In the genomic region with DNA sequence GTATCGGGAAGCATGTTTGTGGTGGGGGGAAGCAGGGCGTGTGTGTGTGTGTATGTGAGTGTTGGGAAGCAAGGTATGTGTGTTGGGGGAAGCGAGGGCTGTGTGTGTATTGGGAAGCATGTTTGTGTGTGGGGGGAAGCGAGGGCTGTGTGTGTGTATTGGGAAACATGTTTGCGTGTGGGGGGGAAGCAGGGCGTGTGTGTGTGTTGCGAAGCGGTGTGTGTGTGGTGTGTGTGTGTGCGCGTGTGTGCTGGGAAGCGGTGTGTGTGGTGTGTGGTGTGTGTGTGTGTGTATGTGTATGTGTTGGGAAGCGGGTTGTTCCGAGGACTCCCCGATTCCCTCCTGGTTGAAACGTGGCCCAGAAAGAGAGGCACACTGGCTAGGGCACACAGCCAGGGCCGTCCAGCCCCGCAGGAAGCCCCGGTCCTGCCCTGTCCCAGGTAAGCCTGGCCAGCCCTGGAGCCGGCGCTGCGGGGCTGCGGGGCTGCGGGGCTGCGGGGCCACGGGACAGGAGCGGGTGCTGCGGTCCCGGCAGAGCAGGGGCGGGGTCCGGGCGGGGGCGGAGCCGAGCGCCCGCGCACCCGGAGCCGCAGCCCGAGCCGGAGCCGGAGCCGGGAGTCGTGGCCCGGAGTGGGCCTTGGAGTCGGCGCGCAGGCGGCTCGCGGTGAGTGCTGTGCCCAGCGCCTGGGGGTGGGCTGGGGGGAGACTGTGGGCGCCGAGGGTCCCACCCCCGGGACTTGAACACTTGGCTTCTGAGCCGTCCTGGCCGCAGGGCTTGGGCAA, we compare ENCODE assay signal across 8 cellular contexts. TPM values are rescaled to one million over a fixed set of nuclear protein-coding genes. Genes with fewer than 3 reads are reported as not detected.
DNase-seq lines count a peak whose midpoint lies in the region; ATAC-seq, FAIRE-seq and TF ChIP-seq lines count a peak whose summit lies in the region.

A gene (plus strand): TSS at position 608 of the 783 bp plus-strand sequence. CDS start 5,890 bp downstream, outside the sequence.

- H3K4me1 ChIP-seq in astrocyte (ENCODE audit: insufficient read depth, low read length) = no peaks in the 10 kb centered on the region
- H3K4me1 ChIP-seq in subcutaneous abdominal adipose tissue (ENCODE audit: control insufficient read depth in 5 of 5, insufficient read depth in 5 of 5, low read length in 5 of 5) = peaks cover 10 to 48% (median 38%) of the 10 kb centered on the region in 5 donors

- H2AFZ ChIP-seq in astrocyte (ENCODE audit: low read depth, low read length) = peak within 1 kb of the TSS; percentile 63

- no peak for FAIRE-seq in astrocyte (lab: Jason Lieb, UNC)

- peak within 1 kb of the TSS; percentile 38 for H3K4me3 ChIP-seq in HL-60 (replicated peaks; ENCODE audit: insufficient read depth, low read length)
- H3K4me3 ChIP-seq in astrocyte (ENCODE audit: insufficient read depth, low read depth, low read length) = no peak within 1 kb of the TSS
- H3K4me3 ChIP-seq in subcutaneous abdominal adipose tissue (ENCODE audit: low read depth in 1 of 5, low read length in 5 of 5) = peak within 1 kb of the TSS; percentile 51 to 64 (median 61)

- peaks cover 6% of the 10 kb centered on the region for H3K4me1 Mint-ChIP-seq in astrocyte (ENCODE audit: low read depth, unreplicated experiment)

- H3K36me3 ChIP-seq in astrocyte (ENCODE audit: insufficient read depth, low read length) (no peaks in the 10 kb centered on the region), subcutaneous abdominal adipose tissue (ENCODE audit: control insufficient read depth in 5 of 5, insufficient read depth in 5 of 5, low read length in 5 of 5) (no peaks in the 10 kb centered on the region)

- H3K4me2 ChIP-seq in astrocyte (ENCODE audit: low read length) = peak within 1 kb of the TSS; percentile 70

- H3K27me3 ChIP-seq in HL-60 (ENCODE audit: insufficient read depth, poor library complexity, severe bottlenecking) (no peaks in the 10 kb centered on the region), astrocyte (ENCODE audit: insufficient read depth, low read length) (peaks cover 5% of the 10 kb centered on the region), subcutaneous abdominal adipose tissue (ENCODE audit: control insufficient read depth in 5 of 5, insufficient read depth in 4 of 5, low read length in 5 of 5) (peaks cover 0 to 2% (median 0%) of the 10 kb centered on the region in 5 donors)

- H3K4me3 Mint-ChIP-seq in astrocyte (ENCODE audit: unreplicated experiment) = no peak within 1 kb of the TSS

- H3K9me3 Mint-ChIP-seq in astrocyte (ENCODE audit: unreplicated experiment) = peaks cover 4% of the 10 kb centered on the region

- ATAC-seq in HG03354 (IDR thresholded peaks at IDR 0.05; ENCODE audit: poor library complexity, severe bottlenecking, unreplicated experiment) = no peak
- ATAC-seq in GM21526 (IDR thresholded peaks at IDR 0.05; ENCODE audit: low FRiP score, unreplicated experiment) = no peak

- no peak within 1 kb of the TSS for H3K27ac Mint-ChIP-seq in astrocyte (ENCODE audit: unreplicated experiment)

- H3K27ac ChIP-seq in HL-60 (replicated peaks) (no peak within 1 kb of the TSS), astrocyte (ENCODE audit: low read depth, low read length) (no peak within 1 kb of the TSS), subcutaneous abdominal adipose tissue (ENCODE audit: low read depth, low read length) (no peak within 1 kb of the TSS)

- no peaks in the 10 kb centered on the region for H4K20me1 ChIP-seq in astrocyte (ENCODE audit: insufficient read depth, low read length)

- TF ChIP-seq CTCF in HL-60 (IDR thresholded peaks at IDR 0.05; ENCODE audit: insufficient read depth, low read length) = no peak
- TF ChIP-seq CTCF in astrocyte (IDR thresholded peaks at IDR 0.05; ENCODE audit: insufficient read depth, low read depth, low read length) = no peak

- H3K9me3 ChIP-seq in astrocyte (ENCODE audit: insufficient read depth, low read depth, low read length) (no peaks in the 10 kb centered on the region), subcutaneous abdominal adipose tissue (ENCODE audit: control insufficient read depth in 5 of 5, low read length in 5 of 5) (no peaks in the 10 kb centered on the region)

- no peaks in the 10 kb centered on the region for H3K79me2 ChIP-seq in astrocyte (ENCODE audit: insufficient read depth, low read length)

- peaks cover 43% of the 10 kb centered on the region for H3K27me3 Mint-ChIP-seq in astrocyte (ENCODE audit: low read depth, unreplicated experiment)

- DNase-seq in AG20443 (ENCODE audit: low spot score) = peak; percentile 85
- DNase-seq in HL-60 (ENCODE audit: low read depth in 1 of 2, low spot score in 1 of 2) = no peak
- DNase-seq in astrocyte (ENCODE audit: low read depth) = peak; percentile 10
- DNase-seq in iPS-NIHi7 (ENCODE audit: extremely low spot score) = peak; percentile 85
- DNase-seq in Ammon's horn (ENCODE audit: low spot score) = no peak

- H3K9ac ChIP-seq in astrocyte (ENCODE audit: low read length) (no peak within 1 kb of the TSS), subcutaneous abdominal adipose tissue (ENCODE audit: low read length in 5 of 5) (peak within 1 kb of the TSS in 4 of 5 donors; percentile 64 to 75 (median 70))

- H3K36me3 Mint-ChIP-seq in astrocyte (ENCODE audit: low read depth, unreplicated experiment) = no peaks in the 10 kb centered on the region

RNA-seq across cellular contexts. Expression of the gene that starts here (rescaled TPM):
- not detected in 2 replicates for total RNA-seq in astrocyte

Comparison
In these comparisons a context has a peak if more than half of its experiments do, and no peak if none do; other contexts are left out.
1. Peak in DNase-seq and H3K4me2 ChIP-seq in astrocyte; RNA of the gene not detected or under 1 TPM.
2. DNase-seq: peak in AG20443 (single experiment) and iPS-NIHi7 (single experiment); none in HL-60 (0 of 2) and Ammon's horn (single experiment).